In genomic region chr5:31033295-31033694, GRCh38 we compare ENCODE assay signal across 16 cellular contexts.
"Had no signal": no experiment of that assay in that cellular context is flagged by ENCODE, and none has a peak within 500 bp of the region (broad histone marks: within the 10 kb centered on the region; RNA-seq: fewer than 3 reads in every experiment).

No MANE protein-coding gene starts in this region.

- H3K9me3 ChIP-seq: colonic mucosa, tibial artery had no signal

- DNase-seq: activated CD4-positive, alpha-beta T cell treated with anti-CD3 and anti-CD28 coated beads, Interleukin-2, amount 50 U/mL, for 1 hour; activated CD8-positive, alpha-beta memory T cell treated with anti-CD3 and anti-CD28 coated beads for 24 hours; activated naive CD8-positive, alpha-beta T cell treated with anti-CD3 and anti-CD28 coated beads, Interleukin-2, amount 10 ng/mL, durations not matched to agents 7 days and 5 days; anterior cingulate cortex; caudate nucleus; colonic mucosa; effector CD4-positive, alpha-beta T cell; islet precursor cell; naive thymus-derived CD8-positive, alpha-beta T cell; stimulated activated CD4-positive, alpha-beta T cell treated with anti-CD3 and anti-CD28 coated beads, Interleukin-15, amount 100 ng/mL, for 24 hours; stimulated activated CD4-positive, alpha-beta T cell treated with anti-CD3 and anti-CD28 coated beads, Interleukin-4, amount 100 ng/mL, for 1 hour; stimulated activated naive B cell treated with anti-CD40 and anti-IgM and Interleukin-4, amounts not matched to agents 10 μg/mL and 1 μg/mL and 100 μg/mL, for 72 hours; T-helper 1 cell; T1000; tibial artery had no signal

- H3K27me3 ChIP-seq: colonic mucosa, tibial artery had no signal

- H3K9ac ChIP-seq: parathyroid adenoma had no signal

- H3K4me3 ChIP-seq: colonic mucosa, tibial artery had no signal

- H3K4me1 ChIP-seq: colonic mucosa, parathyroid adenoma had no signal

- H2AFZ ChIP-seq: parathyroid adenoma had no signal

- H3K36me3 ChIP-seq: colonic mucosa, tibial artery had no signal

- H3K27ac ChIP-seq: colonic mucosa, parathyroid adenoma, tibial artery had no signal

- H3K79me2 ChIP-seq: parathyroid adenoma had no signal
